Comparison of ENCODE assay signal across 10 cellular contexts in genomic region chr6:113182370-113183141, GRCh38.
DNase-seq lines count a peak whose midpoint lies in the region; ATAC-seq and TF ChIP-seq lines count a peak whose summit lies in the region.
"Had no signal": no experiment of that assay in that cellular context is flagged by ENCODE, and none has a peak within 500 bp of the region (broad histone marks: within the 10 kb centered on the region; RNA-seq: fewer than 3 reads in every experiment).

No MANE protein-coding gene starts in this region.

- DNase-seq in GM04503 (ENCODE audit: low read depth), result peak; percentile 62
- DNase-seq in NCI-H345 (lab: John Stamatoyannopoulos, UW), result peak; percentile 88
- DNase-seq in dedifferentiated amniotic fluid mesenchymal stem cell (ENCODE audit: extremely low spot score), result peak; percentile 93
- peak; percentile 62 for DNase-seq in putamen (ENCODE audit: low spot score)
- DNase-seq: activated CD4-positive, alpha-beta T cell treated with anti-CD3 and anti-CD28 coated beads for 1 hour; NCI-H2171 treated with DMSO at 0.1 percent for 48 hours had no signal

- no peak for TF ChIP-seq POLR2A in GM18505 (IDR thresholded peaks at IDR 0.05; ENCODE audit: borderline replicate concordance, extremely low read depth, insufficient read depth, insufficient read length)

- ATAC-seq in GM18505 (IDR thresholded peaks at IDR 0.05; ENCODE audit: unreplicated experiment) (no peak), HG02884 (IDR thresholded peaks at IDR 0.05; ENCODE audit: unreplicated experiment) (no peak), HG03432 (IDR thresholded peaks at IDR 0.05; ENCODE audit: unreplicated experiment) (no peak), GM21526 (IDR thresholded peaks at IDR 0.05; ENCODE audit: low FRiP score, unreplicated experiment) (no peak)
